ENCODE assay signal across 19 cellular contexts in the genomic region with DNA sequence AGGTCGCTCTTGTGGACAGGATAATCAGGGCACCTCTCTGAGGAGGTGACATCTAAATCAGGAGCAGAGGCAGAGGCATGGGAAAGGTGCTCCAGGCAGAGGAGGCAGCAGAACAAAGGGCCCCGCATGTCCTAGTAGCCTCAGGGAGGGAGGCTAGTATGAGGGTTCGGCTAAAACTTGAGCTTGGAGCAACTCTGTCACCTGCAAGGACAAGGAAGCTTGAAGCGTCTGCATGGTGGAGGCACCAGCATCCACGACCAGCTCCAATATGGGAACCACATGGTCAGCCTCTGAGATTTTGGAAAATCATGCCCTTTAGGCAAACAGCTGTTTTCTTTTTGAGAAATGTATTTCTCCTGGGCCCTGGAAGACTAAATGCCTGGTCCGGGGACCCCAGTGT. TPM values are rescaled to one million over a fixed set of nuclear protein-coding genes. Genes with fewer than 3 reads are reported as not detected.
A peak's percentile ranks its signal among the peaks of the same experiment; 100 is the strongest.
DNase-seq lines count a peak whose midpoint lies in the region; ATAC-seq and TF ChIP-seq lines count a peak whose summit lies in the region.
"Had no signal": no experiment of that assay in that cellular context is flagged by ENCODE, and none has a peak within 500 bp of the region (broad histone marks: within the 10 kb centered on the region; RNA-seq: fewer than 3 reads in every experiment).

No MANE protein-coding gene starts in this region.

- CTCF ChIA-PET in activated CD8-positive, alpha-beta memory T cell treated with anti-CD3 and anti-CD28 coated beads, Interleukin-2, amount 10 ng/mL, durations not matched to agents 7 days and 5 days (lab: Charles Lee), result interaction anchor here (0.9 to 1.3 kb wide), 2 partner anchors 9 to 86 kb away, joined by 3 to 4 read pairs; no protein-coding TSS in a partner anchor

- no peak overlapping the region for H3K4me3 Mint-ChIP-seq in activated CD8-positive, alpha-beta memory T cell treated with anti-CD3 and anti-CD28 coated beads, Interleukin-2, amount 10 ng/mL, durations not matched to agents 7 days and 5 days
- no peak overlapping the region for H3K4me3 Mint-ChIP-seq in osteocyte (ENCODE audit: unreplicated experiment)
- H3K4me3 Mint-ChIP-seq: CD14-positive monocyte; CD4-positive, alpha-beta memory T cell; CD4-positive, CD25-positive, alpha-beta regulatory T cell; CD8-positive, alpha-beta memory T cell had no signal

- no peak for TF ChIP-seq CTCF in osteocyte (IDR thresholded peaks at IDR 0.05)

- peaks cover 15% of the 10 kb centered on the region for H3K27me3 Mint-ChIP-seq in activated CD8-positive, alpha-beta memory T cell treated with anti-CD3 and anti-CD28 coated beads, Interleukin-2, amount 10 ng/mL, durations not matched to agents 7 days and 5 days
- peaks cover 37% of the 10 kb centered on the region for H3K27me3 Mint-ChIP-seq in osteocyte (ENCODE audit: unreplicated experiment)

- no peak for ATAC-seq in activated CD8-positive, alpha-beta memory T cell treated with anti-CD3 and anti-CD28 coated beads, Interleukin-2, amount 10 ng/mL, durations not matched to agents 7 days and 5 days
- ATAC-seq: A549, GM12878 had no signal

- no peaks in the 10 kb centered on the region for H3K36me3 Mint-ChIP-seq in activated CD8-positive, alpha-beta memory T cell treated with anti-CD3 and anti-CD28 coated beads, Interleukin-2, amount 10 ng/mL, durations not matched to agents 7 days and 5 days
- H3K36me3 Mint-ChIP-seq in osteocyte (ENCODE audit: unreplicated experiment), result no peaks in the 10 kb centered on the region
- H3K36me3 Mint-ChIP-seq: CD14-positive monocyte; CD4-positive, alpha-beta memory T cell; CD4-positive, CD25-positive, alpha-beta regulatory T cell had no signal

- in situ Hi-C loops in ACHN (cut with HindIII; ENCODE audit: low pct_ligation_motif_present, low pct_unique_long_range_greater_than_20kb, low sequenced_read_pairs), result no loop called here

- H3K9me3 Mint-ChIP-seq in activated CD8-positive, alpha-beta memory T cell treated with anti-CD3 and anti-CD28 coated beads, Interleukin-2, amount 10 ng/mL, durations not matched to agents 7 days and 5 days (ENCODE audit: low read depth), result no peaks in the 10 kb centered on the region
- no peaks in the 10 kb centered on the region for H3K9me3 Mint-ChIP-seq in osteocyte (ENCODE audit: unreplicated experiment)
- H3K9me3 Mint-ChIP-seq: CD4-positive, alpha-beta memory T cell; CD4-positive, CD25-positive, alpha-beta regulatory T cell had no signal

- DNase-seq in activated CD8-positive, alpha-beta memory T cell treated with anti-CD3 and anti-CD28 coated beads, Interleukin-2, amount 10 ng/mL, durations not matched to agents 7 days and 5 days, result peak; percentile 25
- no peak for DNase-seq in activated CD8-positive, alpha-beta memory T cell treated with anti-CD3 and anti-CD28 coated beads, Interleukin-2, amount 50 U/mL, for 4 hours
- DNase-seq in epidermal melanocyte (ENCODE audit: insufficient read length, low spot score), result peak; percentile 21
- peak; percentile 68 for DNase-seq in osteocyte (ENCODE audit: extremely low spot score, unreplicated experiment)
- no peak for DNase-seq in GF-D8 (lab: John Stamatoyannopoulos, UW)
- DNase-seq in ACHN, result no peak
- no peak for DNase-seq in stimulated activated CD4-positive, alpha-beta T cell treated with anti-CD3 and anti-CD28 coated beads, Interleukin-15, amount 100 ng/mL, for 24 hours
- DNase-seq: BE2C; C1 segment of cervical spinal cord; CD4-positive, alpha-beta memory T cell; CD4-positive, CD25-positive, alpha-beta regulatory T cell; CD8-positive, alpha-beta memory T cell; COR-L47; DMS 273 treated with DMSO at 0.1 percent for 48 hours; DMS153; DMS79 treated with DMSO at 0.1 percent for 48 hours had no signal

- H3K27ac Mint-ChIP-seq in activated CD8-positive, alpha-beta memory T cell treated with anti-CD3 and anti-CD28 coated beads, Interleukin-2, amount 10 ng/mL, durations not matched to agents 7 days and 5 days, result no peak overlapping the region
- no peak overlapping the region for H3K27ac Mint-ChIP-seq in osteocyte (ENCODE audit: unreplicated experiment)
- H3K27ac Mint-ChIP-seq: CD14-positive monocyte; CD4-positive, alpha-beta memory T cell; CD4-positive, CD25-positive, alpha-beta regulatory T cell had no signal

- no peaks in the 10 kb centered on the region for H3K4me1 Mint-ChIP-seq in activated CD8-positive, alpha-beta memory T cell treated with anti-CD3 and anti-CD28 coated beads, Interleukin-2, amount 10 ng/mL, durations not matched to agents 7 days and 5 days
- H3K4me1 Mint-ChIP-seq in osteocyte (ENCODE audit: unreplicated experiment), result peaks cover 2% of the 10 kb centered on the region

RNA-seq across cellular contexts. Expression of gene MPC1, which starts 13.0 kb away (rescaled TPM):
- total RNA-seq in activated CD8-positive, alpha-beta memory T cell treated with anti-CD3 and anti-CD28 coated beads, Interleukin-2, amount 10 ng/mL, durations not matched to agents 7 days and 5 days, result 10 to 100 TPM; 29.4 to 37.4 TPM
- total RNA-seq in osteocyte, result 27.7 and 29.1 TPM in 2 replicates

RNA-seq across cellular contexts. Expression of gene SFT2D1, which starts 53.4 kb away (rescaled TPM):
- total RNA-seq in activated CD8-positive, alpha-beta memory T cell treated with anti-CD3 and anti-CD28 coated beads, Interleukin-2, amount 10 ng/mL, durations not matched to agents 7 days and 5 days, result 10 to 100 TPM; 35.6 to 40.0 TPM
- total RNA-seq in osteocyte, result 30.8 and 34.0 TPM in 2 replicates

Comparison
In these comparisons a context has a peak if more than half of its experiments do, and no peak if none do; other contexts are left out.
1. DNase-seq: peak in activated CD8-positive, alpha-beta memory T cell treated with anti-CD3 and anti-CD28 coated beads, Interleukin-2, amount 10 ng/mL, durations not matched to agents 7 days and 5 days (single experiment), epidermal melanocyte (single experiment) and osteocyte (single experiment); none in activated CD8-positive, alpha-beta memory T cell treated with anti-CD3 and anti-CD28 coated beads, Interleukin-2, amount 50 U/mL, for 4 hours (single experiment), GF-D8 (single experiment), ACHN (single experiment) and stimulated activated CD4-positive, alpha-beta T cell treated with anti-CD3 and anti-CD28 coated beads, Interleukin-15, amount 100 ng/mL, for 24 hours (single experiment).